In the genomic region with DNA sequence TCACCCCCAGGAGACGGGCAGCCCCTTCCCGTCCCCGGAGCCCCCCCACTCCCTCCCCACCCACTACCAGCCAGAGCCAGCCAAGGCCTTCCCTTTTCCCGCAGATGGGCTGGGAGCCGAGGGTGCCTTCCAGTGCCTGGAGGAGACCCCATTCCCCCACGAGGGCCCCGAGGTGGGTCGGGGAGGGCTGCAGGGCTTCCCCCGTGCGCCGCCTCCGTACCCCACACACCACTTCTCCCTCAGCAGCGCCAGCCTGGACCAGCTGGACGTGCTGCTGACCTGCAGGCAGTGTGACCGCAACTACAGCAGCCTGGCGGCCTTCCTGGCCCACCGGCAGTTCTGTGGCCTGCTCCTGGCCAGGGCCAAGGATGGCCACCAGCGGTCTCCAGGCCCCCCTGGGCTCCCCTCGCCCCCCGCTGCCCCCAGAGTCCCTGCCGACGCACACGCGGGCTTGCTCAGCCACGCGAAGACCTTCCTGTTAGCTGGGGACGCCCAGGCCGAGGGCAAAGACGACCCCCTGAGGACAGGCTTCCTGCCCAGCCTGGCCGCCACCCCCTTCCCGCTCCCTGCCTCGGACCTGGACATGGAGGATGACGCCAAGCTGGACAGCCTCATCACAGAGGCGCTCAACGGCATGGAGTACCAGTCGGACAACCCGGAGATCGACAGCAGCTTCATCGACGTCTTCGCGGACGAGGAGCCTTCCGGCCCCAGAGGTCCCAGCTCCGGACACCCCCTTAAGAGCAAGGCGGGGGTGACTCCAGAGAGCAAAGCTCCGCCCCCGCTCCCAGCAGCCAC, we compare ENCODE assay signal across 11 cellular contexts. TPM values are rescaled to one million over a fixed set of nuclear protein-coding genes. Genes with fewer than 3 reads are reported as not detected.
DNase-seq lines count a peak whose midpoint lies in the region; ATAC-seq and TF ChIP-seq lines count a peak whose summit lies in the region.
"Had no signal": no experiment of that assay in that cellular context is flagged by ENCODE, and none has a peak within 500 bp of the region (broad histone marks: within the 10 kb centered on the region; RNA-seq: fewer than 3 reads in every experiment).

No MANE protein-coding gene starts in this region.

- H3K4me2 ChIP-seq in BLaER1: peak overlapping the region; percentile 99
- H3K4me2 ChIP-seq in trophoblast cell (ENCODE audit: low read length): peak overlapping the region; percentile 51

- H3K9ac ChIP-seq in BLaER1 (peak overlapping the region; percentile 87), trophoblast cell (ENCODE audit: low read length) (no peak overlapping the region)

- no CpG with 5 or more reads among the region's 48 CpGs for WGBS in trophoblast cell (ENCODE audit: extremely low coverage, insufficient coverage, insufficient read length)

- H3K4me3 ChIP-seq in BLaER1 (peak overlapping the region; percentile 79), HEK293 (ENCODE audit: low read depth, low read length) (no peak overlapping the region), dorsolateral prefrontal cortex (peak overlapping the region in 50 of 59 donors; percentile 7 to 61 (median 43)), trophoblast cell (ENCODE audit: low read depth, low read length) (no peak overlapping the region), HAP-1 (no peak overlapping the region)

- peaks cover 36% of the 10 kb centered on the region for H3K27me3 ChIP-seq in BLaER1
- peaks cover 0 to 41% (median 12%) of the 10 kb centered on the region in 45 donors for H3K27me3 ChIP-seq in dorsolateral prefrontal cortex
- H3K27me3 ChIP-seq in trophoblast cell (ENCODE audit: insufficient read depth, low read length): peaks cover 3% of the 10 kb centered on the region
- H3K27me3 ChIP-seq in HAP-1 (ENCODE audit: low read depth): peaks cover 48% of the 10 kb centered on the region

- TF ChIP-seq CTCF in HEK293 (tag by site-specific recombination; IDR thresholded peaks at IDR 0.05) (no peak), dorsolateral prefrontal cortex (IDR thresholded peaks at IDR 0.05 in 54 of 56, conservative IDR thresholded peaks at IDR 0.05 in 2 of 56; ENCODE audit: low read depth in 1 of 56, partially characterized antibody in 56 of 56) (no peak)

- intact Hi-C loops in dorsolateral prefrontal cortex (cut with DNase I): loop anchor here in 1 of 2 donors (5.0 to 10.0 kb wide), 2 partner anchors 55 to 232 kb away; no protein-coding TSS in a partner anchor
- intact Hi-C loops in head of caudate nucleus (cut with DNase I): no loop called here

- H3K14ac ChIP-seq in trophoblast cell (ENCODE audit: low read length): no peak overlapping the region

- no peaks in the 10 kb centered on the region for H3K9me3 ChIP-seq in BLaER1
- H3K9me3 ChIP-seq in HEK293 (ENCODE audit: control insufficient read depth, insufficient read depth, low read depth, low read length): no peaks in the 10 kb centered on the region
- H3K9me3 ChIP-seq in trophoblast cell (ENCODE audit: insufficient read depth, low read depth, low read length): peaks cover 2% of the 10 kb centered on the region
- H3K9me3 ChIP-seq in HAP-1: no peaks in the 10 kb centered on the region

- no peak for DNase-seq in dorsolateral prefrontal cortex
- no peak for DNase-seq in trophoblast cell
- DNase-seq in head of caudate nucleus: no peak
- no peak for DNase-seq in NCI-H1694 (lab: John Stamatoyannopoulos, UW)
- DNase-seq in HAP-1 (ENCODE audit: low spot score in 2 of 2): no peak
- DNase-seq: HCEC 1CT, NCI-H2081, nephron progenitor cell had no signal

- no peak overlapping the region for H2AFZ ChIP-seq in trophoblast cell (ENCODE audit: insufficient read depth, low read length, poor library complexity)

- no peak overlapping the region for H2AK5ac ChIP-seq in trophoblast cell (ENCODE audit: low read length)

- H4K91ac ChIP-seq in trophoblast cell (ENCODE audit: low read depth, low read length): no peak overlapping the region

- no peak overlapping the region for H2BK120ac ChIP-seq in trophoblast cell (ENCODE audit: insufficient read depth, low read length, poor library complexity)

- no peak overlapping the region for H4K8ac ChIP-seq in trophoblast cell (ENCODE audit: low read depth, low read length)

- ATAC-seq in GM18873 (IDR thresholded peaks at IDR 0.05; ENCODE audit: low FRiP score, unreplicated experiment): no peak

- H4K12ac ChIP-seq in trophoblast cell (ENCODE audit: low read depth, low read length): no peak overlapping the region

- peaks cover 76% of the 10 kb centered on the region for H4K20me1 ChIP-seq in BLaER1

- no peaks in the 10 kb centered on the region for H3K79me1 ChIP-seq in trophoblast cell (ENCODE audit: low read length)

- H3K18ac ChIP-seq in trophoblast cell (ENCODE audit: low read length): no peak overlapping the region

- no peak overlapping the region for H3K23ac ChIP-seq in trophoblast cell (ENCODE audit: low read length)

- POLR2A ChIA-PET in HEK293 (lab: Yijun Ruan, JAX): no interaction called here

- in situ Hi-C loops in HAP-1 (cut with MboI; ENCODE audit: low sequenced_read_pairs): loop anchor here (10.0 kb wide), 1 partner anchor 145 kb away; no protein-coding TSS in a partner anchor

- H3K4me1 ChIP-seq in BLaER1 (peaks cover 67% of the 10 kb centered on the region), HEK293 (ENCODE audit: control insufficient read depth, insufficient read depth, low read length) (no peaks in the 10 kb centered on the region), trophoblast cell (ENCODE audit: control insufficient read depth in 1 of 2, insufficient read depth in 2 of 2, low read length in 2 of 2) (peaks cover 0 to 2% of the 10 kb centered on the region in 2 experiments), HAP-1 (no peaks in the 10 kb centered on the region)

- H3K4ac ChIP-seq in trophoblast cell (ENCODE audit: low read depth, low read length): no peak overlapping the region

- H3K27ac ChIP-seq in BLaER1: peak overlapping the region; percentile 93
- no peak overlapping the region for H3K27ac ChIP-seq in HEK293 (ENCODE audit: extremely low read depth, low read depth, low read length)
- peak overlapping the region in 23 of 59 donors; percentile 7 to 73 (median 57) for H3K27ac ChIP-seq in dorsolateral prefrontal cortex
- no peak overlapping the region for H3K27ac ChIP-seq in trophoblast cell (ENCODE audit: low read depth, low read length)

- H3K36me3 ChIP-seq in BLaER1 (no peaks in the 10 kb centered on the region), HEK293 (ENCODE audit: control insufficient read depth in 2 of 2, insufficient read depth in 1 of 2, low read length in 2 of 2) (no peaks in the 10 kb centered on the region), trophoblast cell (ENCODE audit: control insufficient read depth in 1 of 2, insufficient read depth in 2 of 2, low read length in 2 of 2) (no peaks in the 10 kb centered on the region), HAP-1 (replicated peaks) (no peaks in the 10 kb centered on the region)

- H2BK12ac ChIP-seq in trophoblast cell (ENCODE audit: low read length): no peak overlapping the region

- H3K79me2 ChIP-seq in trophoblast cell (ENCODE audit: control insufficient read depth, insufficient read depth, low read length, poor library complexity): no peaks in the 10 kb centered on the region

- CTCF ChIA-PET in HEK293 (lab: Yijun Ruan, JAX): interaction anchor here (0.7 kb wide), 1 partner anchor 469 kb away, joined by 3 read pairs; no protein-coding TSS in a partner anchor

- H2BK5ac ChIP-seq in trophoblast cell (ENCODE audit: low read depth, low read length, poor library complexity): no peak overlapping the region

TF ChIP-seq in HEK293, 187 proteins besides CTCF, POLR2A, EP300 and RAD21:
- no peak for TF ChIP-seq ZNF837 (tag by site-specific recombination; IDR thresholded peaks at IDR 0.05)
- no peak for TF ChIP-seq ZNF239 (tag by site-specific recombination; IDR thresholded peaks at IDR 0.05)
- TF ChIP-seq ZNF654 (tag by site-specific recombination; IDR thresholded peaks at IDR 0.05; ENCODE audit: low read depth): no peak
- no peak for TF ChIP-seq ZFP3 (tag by site-specific recombination; IDR thresholded peaks at IDR 0.05; ENCODE audit: low read depth)
- TF ChIP-seq PRDM4 (tag by site-specific recombination; IDR thresholded peaks at IDR 0.05): peak; percentile 59
- TF ChIP-seq ZNF561 (tag by site-specific recombination; IDR thresholded peaks at IDR 0.05; ENCODE audit: borderline replicate concordance): no peak
- no peak for TF ChIP-seq ZNF423 (tag by site-specific recombination; IDR thresholded peaks at IDR 0.05)
TF ChIP-seq in HEK293: peak in this region for 1.

RNA-seq across cellular contexts. Expression of gene ZFPM1, which starts 23.5 kb away (rescaled TPM):
- total RNA-seq in dorsolateral prefrontal cortex: 10 to 100 TPM in 21 of 120 experiments, 1 to 10 TPM in 99; 4.0 to 14.7 (median 7.2) TPM
- 4.0 and 4.1 TPM in 2 replicates for polyA plus RNA-seq in trophoblast cell (2013)

RNA-seq across cellular contexts. Expression of gene ZNF469, which starts 46.8 kb away (rescaled TPM):
- total RNA-seq in dorsolateral prefrontal cortex: 10 to 100 TPM in 5 of 120 experiments, 1 to 10 TPM in 115; 2.5 to 11.5 (median 5.7) TPM
- 0.51 and 0.54 TPM in 2 replicates for polyA plus RNA-seq in trophoblast cell (2013)

Comparison
In these comparisons a context has a peak if more than half of its experiments do, and no peak if none do; other contexts are left out.
1. H3K4me3 ChIP-seq: peak in BLaER1 (single experiment) and dorsolateral prefrontal cortex (50 of 59); none in HEK293 (single experiment), trophoblast cell (single experiment) and HAP-1 (single experiment).